In the genomic region with DNA sequence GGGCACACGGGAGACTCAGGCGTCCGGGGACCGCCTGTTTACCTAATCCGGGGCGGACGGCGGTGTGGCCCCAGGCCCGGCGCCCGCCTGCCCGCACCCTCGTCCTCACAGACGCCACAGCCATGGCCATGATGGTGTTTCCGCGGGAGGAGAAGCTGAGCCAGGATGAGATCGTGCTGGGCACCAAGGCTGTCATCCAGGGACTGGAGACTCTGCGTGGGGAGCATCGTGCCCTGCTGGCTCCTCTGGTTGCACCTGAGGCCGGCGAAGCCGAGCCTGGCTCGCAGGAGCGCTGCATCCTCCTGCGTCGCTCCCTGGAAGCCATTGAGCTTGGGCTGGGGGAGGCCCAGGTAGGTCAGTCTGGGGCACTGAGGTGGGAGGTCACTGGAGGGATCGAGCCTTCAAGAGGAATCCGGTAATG, we compare ENCODE assay signal across 8 cellular contexts. TPM values are rescaled to one million over a fixed set of nuclear protein-coding genes. Genes with fewer than 3 reads are reported as not detected.
A peak's percentile ranks its signal among the peaks of the same experiment; 100 is the strongest.
DNase-seq lines count a peak whose midpoint lies in the region; ATAC-seq, FAIRE-seq and TF ChIP-seq lines count a peak whose summit lies in the region.

No MANE protein-coding gene starts in this region.

- peak overlapping the region; percentile 78 for H3K4me2 ChIP-seq in SU-DHL-6 (ENCODE audit: low read depth, low read length, poor library complexity, severe bottlenecking)

- FAIRE-seq in D721Med (lab: Jason Lieb, UNC), result no peak

- H3K9me3 ChIP-seq in SU-DHL-6 (ENCODE audit: insufficient read depth, low read length), result no peaks in the 10 kb centered on the region
- H3K9me3 ChIP-seq in gastrocnemius medialis, result no peaks in the 10 kb centered on the region

- TF ChIP-seq POLR2A in gastrocnemius medialis (IDR thresholded peaks at IDR 0.05), result no peak

- H4K20me1 ChIP-seq in SU-DHL-6 (ENCODE audit: low read depth, low read length), result no peaks in the 10 kb centered on the region

- DNase-seq in foreskin keratinocyte (no peak), gastrocnemius medialis (no peak), NCI-H82 (lab: John Stamatoyannopoulos, UW) (no peak), D721Med (ENCODE audit: insufficient read length, low spot score) (no peak)

- H3K27ac ChIP-seq in SU-DHL-6 (ENCODE audit: low read depth, low read length) (no peak overlapping the region), foreskin keratinocyte (peak overlapping the region; percentile 7), gastrocnemius medialis (peak overlapping the region; percentile 74 to 78 (median 76))

- H3K4me1 ChIP-seq in foreskin keratinocyte, result no peaks in the 10 kb centered on the region
- H3K4me1 ChIP-seq in gastrocnemius medialis, result peaks cover 4 to 14% of the 10 kb centered on the region in 2 donors

- H3K9me2 ChIP-seq in SU-DHL-6 (replicated peaks; ENCODE audit: insufficient read depth, low read length), result no peaks in the 10 kb centered on the region

- intact Hi-C loops in gastrocnemius medialis (cut with DNase I; ENCODE audit: low total_unique reads), result loop anchor here (1.0 kb wide), 1 partner anchor 36 kb away; no protein-coding TSS in a partner anchor

- H3K36me3 ChIP-seq in SU-DHL-6 (ENCODE audit: low read length) (no peaks in the 10 kb centered on the region), gastrocnemius medialis (peaks cover 0 to 36% of the 10 kb centered on the region in 2 donors)

- no peaks in the 10 kb centered on the region for H3K27me3 ChIP-seq in SU-DHL-6 (ENCODE audit: low read length)
- no peaks in the 10 kb centered on the region for H3K27me3 ChIP-seq in foreskin keratinocyte
- no peaks in the 10 kb centered on the region for H3K27me3 ChIP-seq in gastrocnemius medialis

- no peaks in the 10 kb centered on the region; the same call in 1 of the 2 replicates for H3K79me2 ChIP-seq in SU-DHL-6 (ENCODE audit: insufficient read depth, low read length)

- H3F3A ChIP-seq in SU-DHL-6 (ENCODE audit: insufficient read depth), result no peaks in the 10 kb centered on the region

- TF ChIP-seq CTCF in SU-DHL-6 (IDR thresholded peaks at IDR 0.05; ENCODE audit: insufficient read depth, low read length, poor library complexity, severe bottlenecking) (no peak), foreskin keratinocyte (conservative IDR thresholded peaks at IDR 0.05) (no peak), gastrocnemius medialis (IDR thresholded peaks at IDR 0.05 in 4 of 5, conservative IDR thresholded peaks at IDR 0.05 in 1 of 5) (peak in 2 of 5 experiments; percentile 32 to 36), D721Med (IDR thresholded peaks at IDR 0.05; ENCODE audit: insufficient read depth, missing control alignments) (no peak)

- H3K4me3 ChIP-seq in SU-DHL-6 (ENCODE audit: insufficient read depth, low read length, poor library complexity, severe bottlenecking), result peak overlapping the region; percentile 90
- peak overlapping the region; percentile 90 to 98 (median 92) for H3K4me3 ChIP-seq in gastrocnemius medialis

- in situ Hi-C loops in gastrocnemius medialis (cut with MboI; ENCODE audit: low sequenced_read_pairs in 4 of 4), result no loop called here

- no peak overlapping the region for H2AFZ ChIP-seq in SU-DHL-6 (ENCODE audit: low read depth, low read length, severe bottlenecking)

- H3K9ac ChIP-seq in SU-DHL-6 (ENCODE audit: low read length), result peak overlapping the region; percentile 88

- peak; percentile 4 for ATAC-seq in GM18873 (IDR thresholded peaks at IDR 0.05; ENCODE audit: low FRiP score, unreplicated experiment)
- ATAC-seq in foreskin keratinocyte, result peak; percentile 8
- no peak for ATAC-seq in gastrocnemius medialis
- ATAC-seq in GM21737 (IDR thresholded peaks at IDR 0.05; ENCODE audit: unreplicated experiment), result no peak
- ATAC-seq in GM19452 (IDR thresholded peaks at IDR 0.05; ENCODE audit: unreplicated experiment), result no peak

RNA-seq across cellular contexts. Expression of gene KLC2, which starts 1.0 kb away (rescaled TPM):
- total RNA-seq in foreskin keratinocyte (31.0 and 33.4 TPM in 2 replicates), gastrocnemius medialis (10 to 100 TPM; 28.4 to 58.7 (median 51.2) TPM)
- 32.5 and 35.4 TPM in 2 replicates for polyA plus RNA-seq in foreskin keratinocyte

RNA-seq across cellular contexts. Expression of gene RAB1B, which starts 10.0 kb away (rescaled TPM):
- total RNA-seq in foreskin keratinocyte (141 and 143 TPM in 2 replicates), gastrocnemius medialis (100 to 1,000 TPM in 3 of 4 donors, 10 to 100 TPM in 1; 96.0 to 194 (median 130) TPM)
- polyA plus RNA-seq in foreskin keratinocyte, result 215 and 217 TPM in 2 replicates

RNA-seq across cellular contexts. Expression of gene CNIH2, which starts 19.5 kb away (rescaled TPM):
- total RNA-seq in foreskin keratinocyte, result 0.32 and 0.34 TPM in 2 replicates
- polyA plus RNA-seq in foreskin keratinocyte, result 0.51 and 0.58 TPM in 2 replicates
- total RNA-seq in gastrocnemius medialis, result not detected

RNA-seq across cellular contexts. Expression of gene YIF1A, which starts 30.5 kb away (rescaled TPM):
- total RNA-seq in foreskin keratinocyte (132 and 155 TPM in 2 replicates), gastrocnemius medialis (100 to 1,000 TPM; 106 to 137 (median 113) TPM)
- 142 and 172 TPM in 2 replicates for polyA plus RNA-seq in foreskin keratinocyte

RNA-seq across cellular contexts. Expression of gene TMEM151A, which starts 33.2 kb away (rescaled TPM):
- total RNA-seq in foreskin keratinocyte, result 0.04 TPM in 1 of 2 replicates, not detected in the other
- 0.02 and 0.04 TPM in 2 replicates for polyA plus RNA-seq in foreskin keratinocyte
- total RNA-seq in gastrocnemius medialis, result not detected

Comparison
In these comparisons a context has a peak if more than half of its experiments do, and no peak if none do; other contexts are left out.
1. ATAC-seq: peak in GM18873 (single experiment) and foreskin keratinocyte (single experiment); none in gastrocnemius medialis (0 of 2), GM21737 (single experiment) and GM19452 (single experiment).